Comparison of ENCODE assay signal across 8 cellular contexts in genomic region chrX:63350551-63350950, GRCh38. TPM values are rescaled to one million over a fixed set of nuclear protein-coding genes. Genes with fewer than 3 reads are reported as not detected.
A peak's percentile ranks its signal among the peaks of the same experiment; 100 is the strongest.
DNase-seq lines count a peak whose midpoint lies in the region; TF ChIP-seq lines count a peak whose summit lies in the region.

No MANE protein-coding gene starts in this region.

- WGBS in lower leg skin, 2 donors = 1 to 40% methylated on average over 14 to 15 of the region's 15 CpGs

- H3K36me3 ChIP-seq in DOHH2 (ENCODE audit: control insufficient read depth, low read length) (peaks cover 6% of the 10 kb centered on the region), SK-N-MC (ENCODE audit: insufficient read depth, low read length) (no peaks in the 10 kb centered on the region)

- H3K36me3 Mint-ChIP-seq in chondrocyte (ENCODE audit: low read depth) = no peaks in the 10 kb centered on the region

- H3K79me2 ChIP-seq in DOHH2 (ENCODE audit: control insufficient read depth, low read length) = peaks cover 30% of the 10 kb centered on the region

- peak overlapping the region; percentile 91 for H3K4me3 ChIP-seq in DOHH2 (ENCODE audit: low read length)
- peak overlapping the region; percentile 63 for H3K4me3 ChIP-seq in HL-60 (replicated peaks; ENCODE audit: insufficient read depth, low read length)
- H3K4me3 ChIP-seq in SK-N-MC = peak overlapping the region; percentile 81
- H3K4me3 ChIP-seq in lower leg skin (ENCODE audit: low read depth, poor library complexity, severe bottlenecking) = peak overlapping the region; percentile 43

- H3K9me2 ChIP-seq in DOHH2 (replicated peaks; ENCODE audit: control insufficient read depth, low read length) = no peaks in the 10 kb centered on the region

- peak overlapping the region; percentile 72 for H3K27ac ChIP-seq in DOHH2 (ENCODE audit: low read depth, low read length)
- peak overlapping the region; percentile 90 for H3K27ac ChIP-seq in HL-60 (replicated peaks)
- no peak overlapping the region for H3K27ac ChIP-seq in SK-N-MC
- H3K27ac ChIP-seq in substantia nigra (ENCODE audit: low read depth, low read length, poor library complexity, severe bottlenecking) = peak overlapping the region; percentile 77

- peak; percentile 11 for DNase-seq in GM20000 (ENCODE audit: low spot score)
- peak in 1 of 2 experiments; percentile 11 for DNase-seq in HL-60 (ENCODE audit: low read depth in 1 of 2, low spot score in 1 of 2)
- no peak for DNase-seq in SK-N-MC (ENCODE audit: low read depth, low spot score)
- DNase-seq in chondrocyte (ENCODE audit: low spot score) = no peak
- DNase-seq in lower leg skin (ENCODE audit: low spot score in 2 of 2) = peak in 1 of 2 donors; percentile 84
- DNase-seq in substantia nigra (lab: John Stamatoyannopoulos, UW) = peak in 22 of 49 donors; percentile 0 to 22 (median 5)
- no peak for DNase-seq in hepatic stellate cell (ENCODE audit: low spot score)

- no peaks in the 10 kb centered on the region for H4K20me1 ChIP-seq in DOHH2 (ENCODE audit: control insufficient read depth, insufficient read depth, low read depth, low read length)

- no peaks in the 10 kb centered on the region for H3K27me3 ChIP-seq in DOHH2 (ENCODE audit: control insufficient read depth, low read length)
- no peaks in the 10 kb centered on the region for H3K27me3 ChIP-seq in HL-60 (ENCODE audit: insufficient read depth, poor library complexity, severe bottlenecking)

- intact Hi-C loops in lower leg skin (cut with DNase I; ENCODE audit: low total_unique reads) = no loop called here

- peak overlapping the region; percentile 83 for H3K4me3 Mint-ChIP-seq in chondrocyte (ENCODE audit: unreplicated experiment)

- no peaks in the 10 kb centered on the region for H3K27me3 Mint-ChIP-seq in chondrocyte (ENCODE audit: low read depth)

- TF ChIP-seq CTCF in DOHH2 (IDR thresholded peaks at IDR 0.05; ENCODE audit: low read depth, low read length, poor library complexity, severe bottlenecking) (no peak), GM20000 (IDR thresholded peaks at IDR 0.05; ENCODE audit: extremely low read depth, missing control alignments) (no peak), HL-60 (IDR thresholded peaks at IDR 0.05; ENCODE audit: insufficient read depth, low read length) (no peak), chondrocyte (IDR thresholded peaks at IDR 0.05) (no peak), lower leg skin (IDR thresholded peaks at IDR 0.05) (no peak)

- peaks cover 10% of the 10 kb centered on the region for H3K4me1 ChIP-seq in DOHH2 (ENCODE audit: control insufficient read depth, low read length)

- H3K4me2 ChIP-seq in DOHH2 (ENCODE audit: low read length) = peak overlapping the region; percentile 89

- no peaks in the 10 kb centered on the region for H3K9me3 ChIP-seq in DOHH2 (ENCODE audit: control insufficient read depth, insufficient read depth, low read length)
- H3K9me3 ChIP-seq in SK-N-MC (ENCODE audit: low read depth, low read length) = no peaks in the 10 kb centered on the region

- H3F3A ChIP-seq in DOHH2 (ENCODE audit: control insufficient read depth, insufficient read depth) = no peaks in the 10 kb centered on the region

- no peak for TF ChIP-seq POLR2A in lower leg skin (IDR thresholded peaks at IDR 0.05)

- H3K4me1 Mint-ChIP-seq in chondrocyte (ENCODE audit: low read depth) = peaks cover 15% of the 10 kb centered on the region

- peaks cover 4% of the 10 kb centered on the region for H3K9me3 Mint-ChIP-seq in chondrocyte (ENCODE audit: low read depth)

- peak overlapping the region; percentile 51 for H3K9ac ChIP-seq in SK-N-MC (ENCODE audit: insufficient read length)

- peak overlapping the region; percentile 82 for H3K27ac Mint-ChIP-seq in chondrocyte (ENCODE audit: unreplicated experiment)

RNA-seq across cellular contexts. Expression of gene SPIN4, which starts 0.6 kb away (rescaled TPM):
- total RNA-seq in chondrocyte (3.4 to 7.0 TPM (median 3.8 TPM) in 3 replicates), lower leg skin (1 to 10 TPM; 2.3 to 3.9 (median 3.4) TPM)
